20 cellular contexts compared by ENCODE assay signal in genomic region chr20:4880051-4880450, GRCh38. TPM values are rescaled to one million over a fixed set of nuclear protein-coding genes. Genes with fewer than 3 reads are reported as not detected.
A peak's percentile ranks its signal among the peaks of the same experiment; 100 is the strongest.
DNase-seq lines count a peak whose midpoint lies in the region; ATAC-seq, FAIRE-seq and TF ChIP-seq lines count a peak whose summit lies in the region.
"Had no signal": no experiment of that assay in that cellular context is flagged by ENCODE, and none has a peak within 500 bp of the region (broad histone marks: within the 10 kb centered on the region; RNA-seq: fewer than 3 reads in every experiment).

No MANE protein-coding gene starts in this region.

- no peak for TF ChIP-seq CTCF in HepG2 (CRISPR knock-in tag; IDR thresholded peaks at IDR 0.05)

- DNase-seq in COLO829 (ENCODE audit: low spot score) (peak; percentile 78), T-helper 17 cell (no peak), HepG2 (ENCODE audit: low spot score) (no peak)
- DNase-seq in activated CD4-positive, alpha-beta memory T cell treated with anti-CD3 and anti-CD28 coated beads, Interleukin-2, amount 10 ng/mL, durations not matched to agents 7 days and 5 days = no peak
- DNase-seq in stimulated activated CD4-positive, alpha-beta T cell treated with anti-CD3 and anti-CD28 coated beads, Interleukin-15, amount 100 ng/mL, for 24 hours = no peak
- DNase-seq: BE2C; CD4-positive, alpha-beta memory T cell; DMS79 treated with DMSO at 0.1 percent for 48 hours; IMR-90; Karpas-422; MG63; NCI-H1092; NCI-H146; NCI-H2081 treated with DMSO at 0.1 percent for 48 hours; NCI-H524 had no signal

- no peak for FAIRE-seq in HepG2 (lab: Jason Lieb, UNC)
- FAIRE-seq: D721Med had no signal

- TF ChIP-seq RAD21 in HepG2 (CRISPR knock-in tag; IDR thresholded peaks at IDR 0.05) = no peak

- TF ChIP-seq POLR2A in HepG2 (IDR thresholded peaks at IDR 0.05; ENCODE audit: insufficient read depth in 1 of 2, low read depth in 2 of 2, low read length in 2 of 2) = no peak

- CTCF ChIA-PET in HepG2 (lab: Yijun Ruan, JAX; ENCODE audit: low intra/inter-chr PET ratio, low total read pairs) = no interaction called here
- CTCF ChIA-PET in activated CD4-positive, alpha-beta memory T cell treated with anti-CD3 and anti-CD28 coated beads, Interleukin-2, amount 10 ng/mL, durations not matched to agents 7 days and 5 days (lab: Charles Lee) = no interaction called here

- H3K79me2 ChIP-seq in HepG2 (ENCODE audit: insufficient read depth, low read length) = no peaks in the 10 kb centered on the region

- POLR2A ChIA-PET in HepG2 (lab: Yijun Ruan, JAX) = no interaction called here
- POLR2A ChIA-PET in activated CD4-positive, alpha-beta memory T cell treated with anti-CD3 and anti-CD28 coated beads, Interleukin-2, amount 10 ng/mL, durations not matched to agents 7 days and 5 days (lab: Charles Lee) = no interaction called here

- no peak overlapping the region for H3K9ac ChIP-seq in HepG2 (ENCODE audit: insufficient read depth, low read depth, low read length)

- TF ChIP-seq EP300 in HepG2 (IDR thresholded peaks at IDR 0.05; ENCODE audit: low read depth in 2 of 2, low read length in 2 of 2) (no peak), HepG2 (CRISPR knock-in tag; IDR thresholded peaks at IDR 0.05; ENCODE audit: borderline replicate concordance) (no peak)

- H3K4me3 ChIP-seq in HepG2 (replicated peaks in 1 of 3; ENCODE audit: insufficient read depth in 1 of 3, low read depth in 2 of 3, low read length in 3 of 3) = no peak overlapping the region
- H3K4me3 ChIP-seq: HAP-1, MG63 had no signal

- no peaks in the 10 kb centered on the region for H3K27me3 ChIP-seq in HepG2 (ENCODE audit: control insufficient read depth in 1 of 2, insufficient read depth in 2 of 2, low read length in 2 of 2)
- H3K27me3 ChIP-seq: BE2C, MG63 had no signal

- H3K27me3 Mint-ChIP-seq in T-helper 17 cell = no peaks in the 10 kb centered on the region
- H3K27me3 Mint-ChIP-seq in stimulated activated memory B cell treated with anti-CD40 and anti-IgM and Interleukin-4, amounts not matched to agents 10 μg/mL and 1 μg/mL and 100 μg/mL, for 72 hours = no peaks in the 10 kb centered on the region
- no peaks in the 10 kb centered on the region for H3K27me3 Mint-ChIP-seq in activated CD4-positive, alpha-beta memory T cell treated with anti-CD3 and anti-CD28 coated beads, Interleukin-2, amount 10 ng/mL, durations not matched to agents 7 days and 5 days
- H3K27me3 Mint-ChIP-seq: CD4-positive, alpha-beta memory T cell had no signal

- in situ Hi-C loops in HepG2 (cut with HindIII; ENCODE audit: extremely low pct_ligation_motif_present, low pct_unique_long_range_greater_than_20kb) = no loop called here

- H3K4me2 ChIP-seq in HepG2 (ENCODE audit: low read depth, low read length) = no peak overlapping the region

- no peak overlapping the region for H3K27ac ChIP-seq in HepG2 (ENCODE audit: extremely low read length, insufficient read depth, low read length)

- no peak overlapping the region for H3K4me3 Mint-ChIP-seq in T-helper 17 cell
- H3K4me3 Mint-ChIP-seq in stimulated activated memory B cell treated with anti-CD40 and anti-IgM and Interleukin-4, amounts not matched to agents 10 μg/mL and 1 μg/mL and 100 μg/mL, for 72 hours = no peak overlapping the region
- no peak overlapping the region for H3K4me3 Mint-ChIP-seq in activated CD4-positive, alpha-beta memory T cell treated with anti-CD3 and anti-CD28 coated beads, Interleukin-2, amount 10 ng/mL, durations not matched to agents 7 days and 5 days
- H3K4me3 Mint-ChIP-seq: CD4-positive, alpha-beta memory T cell had no signal

- H4K20me1 ChIP-seq in HepG2 (ENCODE audit: insufficient read depth, low read length) = no peaks in the 10 kb centered on the region

- BruUV-seq in HepG2 (replicated peaks; lab: Mats Ljungman, UMichigan) = no TSS peak

- 77% methylated on average over 5 of the region's 5 CpGs for WGBS in HepG2 (ENCODE audit: low lambda C conversion rate)

- H2AFZ ChIP-seq in HepG2 (ENCODE audit: low read length) = no peak overlapping the region

- peaks cover 4% of the 10 kb centered on the region for H3K4me1 Mint-ChIP-seq in T-helper 17 cell
- peaks cover 16% of the 10 kb centered on the region for H3K4me1 Mint-ChIP-seq in stimulated activated memory B cell treated with anti-CD40 and anti-IgM and Interleukin-4, amounts not matched to agents 10 μg/mL and 1 μg/mL and 100 μg/mL, for 72 hours
- H3K4me1 Mint-ChIP-seq in activated CD4-positive, alpha-beta memory T cell treated with anti-CD3 and anti-CD28 coated beads, Interleukin-2, amount 10 ng/mL, durations not matched to agents 7 days and 5 days = peaks cover 17% of the 10 kb centered on the region

- peak overlapping the region; percentile 94 for H3K27ac Mint-ChIP-seq in T-helper 17 cell
- peak overlapping the region; percentile 18 for H3K27ac Mint-ChIP-seq in stimulated activated memory B cell treated with anti-CD40 and anti-IgM and Interleukin-4, amounts not matched to agents 10 μg/mL and 1 μg/mL and 100 μg/mL, for 72 hours
- no peak overlapping the region for H3K27ac Mint-ChIP-seq in activated CD4-positive, alpha-beta memory T cell treated with anti-CD3 and anti-CD28 coated beads, Interleukin-2, amount 10 ng/mL, durations not matched to agents 7 days and 5 days

- no peaks in the 10 kb centered on the region for H3K9me3 ChIP-seq in T-helper 17 cell (ENCODE audit: control insufficient read depth, low read length, poor library complexity, severe bottlenecking)
- no peaks in the 10 kb centered on the region for H3K9me3 ChIP-seq in HepG2 (ENCODE audit: low read length)
- H3K9me3 ChIP-seq: BE2C, HAP-1, MG63 had no signal

- H3K36me3 ChIP-seq in HepG2 (replicated peaks in 1 of 2; ENCODE audit: control insufficient read depth in 1 of 2, insufficient read depth in 2 of 2, low read length in 2 of 2) = peaks cover 43 to 86% of the 10 kb centered on the region in 2 experiments
- H3K36me3 ChIP-seq: BE2C, HAP-1, MG63 had no signal

- intact Hi-C loops in HepG2 (cut with micrococcal nuclease; ENCODE audit: unreplicated experiment) = no loop called here

- no peaks in the 10 kb centered on the region for H3K4me1 ChIP-seq in HepG2 (ENCODE audit: insufficient read depth, low read length)
- H3K4me1 ChIP-seq: BE2C, HAP-1 had no signal

- H3K9me3 Mint-ChIP-seq in stimulated activated memory B cell treated with anti-CD40 and anti-IgM and Interleukin-4, amounts not matched to agents 10 μg/mL and 1 μg/mL and 100 μg/mL, for 72 hours = no peaks in the 10 kb centered on the region
- no peaks in the 10 kb centered on the region for H3K9me3 Mint-ChIP-seq in activated CD4-positive, alpha-beta memory T cell treated with anti-CD3 and anti-CD28 coated beads, Interleukin-2, amount 10 ng/mL, durations not matched to agents 7 days and 5 days
- H3K9me3 Mint-ChIP-seq: CD4-positive, alpha-beta memory T cell had no signal

- H3K36me3 Mint-ChIP-seq in T-helper 17 cell (ENCODE audit: low read depth) = peaks cover 14% of the 10 kb centered on the region
- H3K36me3 Mint-ChIP-seq in stimulated activated memory B cell treated with anti-CD40 and anti-IgM and Interleukin-4, amounts not matched to agents 10 μg/mL and 1 μg/mL and 100 μg/mL, for 72 hours = peaks cover 60% of the 10 kb centered on the region
- H3K36me3 Mint-ChIP-seq in activated CD4-positive, alpha-beta memory T cell treated with anti-CD3 and anti-CD28 coated beads, Interleukin-2, amount 10 ng/mL, durations not matched to agents 7 days and 5 days (ENCODE audit: low read depth) = peaks cover 17% of the 10 kb centered on the region

- no peak for ATAC-seq in T-helper 17 cell
- ATAC-seq in HepG2 = peak; percentile 20; the same call in 1 of the 3 replicates
- no peak for ATAC-seq in stimulated activated memory B cell treated with anti-CD40 and anti-IgM and Interleukin-4, amounts not matched to agents 10 μg/mL and 1 μg/mL and 100 μg/mL, for 72 hours
- ATAC-seq in GM18520 (IDR thresholded peaks at IDR 0.05; ENCODE audit: unreplicated experiment) = no peak

TF ChIP-seq in HepG2, 621 proteins besides CTCF, POLR2A, EP300 and RAD21 (continues in another document):
- TF ChIP-seq ZGPAT (CRISPR knock-in tag; IDR thresholded peaks at IDR 0.05) = no peak

RNA-seq across cellular contexts. Expression of gene RASSF2, which starts 56.6 kb away (rescaled TPM):
- total RNA-seq in T-helper 17 cell (10 to 100 TPM; 30.6 to 34.4 TPM), HepG2 (2016; rRNA removed; fragmentation: Illumina TruSeq; extraction: Trizol) (0.53 and 0.83 TPM in 2 replicates)
- under 0.01 and 0.09 TPM in 2 replicates for total RNA-seq in HepG2 (2016; cell fraction: cytosol; rRNA removed; fragmentation: Illumina TruSeq; extraction: Trizol; ENCODE audit: low read depth)
- total RNA-seq in HepG2 (2016; cell fraction: insoluble cytoplasmic fraction; rRNA removed; fragmentation: Illumina TruSeq; extraction: Trizol) = 0.61 and 0.86 TPM in 2 replicates
- 0.25 and 0.31 TPM in 2 replicates for total RNA-seq in HepG2 (2016; cell fraction: membrane; rRNA removed; fragmentation: Illumina TruSeq; extraction: Trizol)
- 0.19 and 0.44 TPM in 2 replicates for total RNA-seq in HepG2 (2016; cell fraction: nucleus; rRNA removed; fragmentation: Illumina TruSeq; extraction: Trizol)
- polyA plus RNA-seq in HepG2 (2011; rRNA removed) = 0.09 and 0.16 TPM in 2 replicates
- polyA plus RNA-seq in HepG2 (2011; cell fraction: cytosol; rRNA removed) = 0.09 and 0.10 TPM in 2 replicates
- polyA plus RNA-seq in HepG2 (2011; cell fraction: nucleus; rRNA removed) = 0.11 and 0.19 TPM in 2 replicates
- 0.05 and 0.08 TPM in 2 replicates for polyA plus RNA-seq in HepG2 (2012)
- polyA plus RNA-seq in HepG2 (2016; cell fraction: cytosol; fragmentation: Illumina TruSeq; extraction: Trizol; ENCODE audit: low read depth) = 0.06 and 0.08 TPM in 2 replicates
- 0.59 and 0.73 TPM in 2 replicates for polyA plus RNA-seq in HepG2 (2016; cell fraction: insoluble cytoplasmic fraction; fragmentation: Illumina TruSeq; extraction: Trizol; ENCODE audit: low read depth)
- polyA plus RNA-seq in HepG2 (2016; cell fraction: membrane; fragmentation: Illumina TruSeq; extraction: Trizol; ENCODE audit: low read depth) = 0.10 and 0.11 TPM in 2 replicates
- 0.48 and 0.55 TPM in 2 replicates for polyA plus RNA-seq in HepG2 (2016; cell fraction: nucleus; fragmentation: Illumina TruSeq; extraction: Trizol; ENCODE audit: insufficient read depth, low read depth)
- polyA minus RNA-seq in HepG2 (2011; rRNA and poly(A)+ RNA removed; ENCODE audit: low replicate concordance) = 0.06 TPM in 1 of 2 replicates, not detected in the other
- 0.10 TPM in 1 of 2 replicates, not detected in the other for polyA minus RNA-seq in HepG2 (2011; cell fraction: cytosol; rRNA and poly(A)+ RNA removed)
- polyA minus RNA-seq in HepG2 (2011; cell fraction: nucleus; rRNA and poly(A)+ RNA removed) = 0.12 and 0.13 TPM in 2 replicates
- 10 to 100 TPM; 69.1 to 70.6 TPM for total RNA-seq in activated CD4-positive, alpha-beta memory T cell treated with anti-CD3 and anti-CD28 coated beads, Interleukin-2, amount 10 ng/mL, durations not matched to agents 7 days and 5 days
- total RNA-seq: HT-29 had no signal

Comparison
In these comparisons a context has a peak if more than half of its experiments do, and no peak if none do; other contexts are left out.
1. RNA of gene RASSF2, which starts 56.6 kb away (total RNA-seq): 69.1 to 70.6 TPM in activated CD4-positive, alpha-beta memory T cell treated with anti-CD3 and anti-CD28 coated beads, Interleukin-2, amount 10 ng/mL, durations not matched to agents 7 days and 5 days and 30.6 to 34.4 TPM in T-helper 17 cell; under 0.01 to 0.86 TPM in HepG2; every median in the first group is over 10 times any median in the second.